11 cellular contexts compared by ENCODE assay signal in genomic region chr11:120239713-120240640, GRCh38. TPM values are rescaled to one million over a fixed set of nuclear protein-coding genes. Genes with fewer than 3 reads are reported as not detected.
A peak's percentile ranks its signal among the peaks of the same experiment; 100 is the strongest.
DNase-seq lines count a peak whose midpoint lies in the region; ATAC-seq, FAIRE-seq and TF ChIP-seq lines count a peak whose summit lies in the region.
"Had no signal": no experiment of that assay in that cellular context is flagged by ENCODE, and none has a peak within 500 bp of the region (broad histone marks: within the 10 kb centered on the region; RNA-seq: fewer than 3 reads in every experiment).

TSS of gene POU2F3 (plus strand) at chr11:120240140. CDS start at chr11:120240344, 204 bp downstream.

- TF ChIP-seq CTCF in left ventricle myocardium inferior (IDR thresholded peaks at IDR 0.05; ENCODE audit: borderline replicate concordance): no peak
- TF ChIP-seq CTCF in heart left ventricle (IDR thresholded peaks at IDR 0.05): peak in 2 of 12 donors; percentile 8 to 20
- 0 out of 2 replicates have a peak, but pooled peaks have one; percentile 19 for TF ChIP-seq CTCF in WTC11 (IDR thresholded peaks at IDR 0.05)
- TF ChIP-seq CTCF in keratinocyte (optimal IDR thresholded peaks at IDR 0.05 in 1 of 3, IDR thresholded peaks at IDR 0.05 in 1 of 3, conservative IDR thresholded peaks at IDR 0.05 in 1 of 3; ENCODE audit: extremely low read depth in 1 of 3, insufficient read depth in 2 of 3, low read length in 3 of 3): peak; percentile 15 to 63 (median 45)
- TF ChIP-seq CTCF in vagina (IDR thresholded peaks at IDR 0.05): no peak

- POLR2A ChIA-PET in WTC11 (lab: Charles Lee): no interaction called here

- intact Hi-C loops in left ventricle myocardium inferior (cut with micrococcal nuclease): no loop called here
- intact Hi-C loops in heart left ventricle (cut with DNase I): loop anchor here in 1 of 10 donors (10.0 kb wide), 1 partner anchor 445 kb away; no protein-coding TSS in a partner anchor
- intact Hi-C loops in vagina (cut with DNase I): loop anchor here (5.0 kb wide), 1 partner anchor 62 kb away; no protein-coding TSS in a partner anchor

- no peaks in the 10 kb centered on the region for H4K20me1 ChIP-seq in keratinocyte (ENCODE audit: control insufficient read depth, extremely low read depth, insufficient read depth, low read length)

- H3K9me1 ChIP-seq in keratinocyte (ENCODE audit: control insufficient read depth, extremely low read depth, insufficient read depth, low read length): peaks cover 5% of the 10 kb centered on the region

- peak within 1 kb of the TSS; percentile 56 for H3K4me2 ChIP-seq in keratinocyte (ENCODE audit: control insufficient read depth, extremely low read depth, insufficient read depth, low read depth, low read length)

- H3K9me3 ChIP-seq in left ventricle myocardium inferior (replicated peaks) (no peaks in the 10 kb centered on the region), heart left ventricle (no peaks in the 10 kb centered on the region), keratinocyte (ENCODE audit: control insufficient read depth, low read depth, low read length) (no peaks in the 10 kb centered on the region), vagina (no peaks in the 10 kb centered on the region)

- H3K36me3 Mint-ChIP-seq in WTC11: no peaks in the 10 kb centered on the region

- no peak within 1 kb of the TSS for H3K27ac ChIP-seq in left ventricle myocardium inferior (replicated peaks)
- H3K27ac ChIP-seq in heart left ventricle: no peak within 1 kb of the TSS
- no peak within 1 kb of the TSS for H3K27ac ChIP-seq in keratinocyte (ENCODE audit: control insufficient read depth, insufficient read depth, low read length)
- no peak within 1 kb of the TSS for H3K27ac ChIP-seq in vagina

- peak within 1 kb of the TSS; percentile 62 for H3K4me3 Mint-ChIP-seq in WTC11
- H3K4me3 Mint-ChIP-seq: T-helper 17 cell had no signal

- H3K9ac ChIP-seq in keratinocyte (ENCODE audit: control insufficient read depth, extremely low read depth, insufficient read depth, low read length): no peak within 1 kb of the TSS

- H3K9me3 Mint-ChIP-seq in WTC11: no peaks in the 10 kb centered on the region

- peaks cover 65% of the 10 kb centered on the region for H3K27me3 Mint-ChIP-seq in WTC11 (ENCODE audit: low read depth)

- H3K27me3 ChIP-seq in left ventricle myocardium inferior (ENCODE audit: low read depth) (peaks cover 72% of the 10 kb centered on the region), heart left ventricle (peaks cover 19 to 62% (median 46%) of the 10 kb centered on the region in 9 donors), keratinocyte (ENCODE audit: control insufficient read depth, extremely low read depth, insufficient read depth, low read length) (peaks cover 55% of the 10 kb centered on the region), vagina (no peaks in the 10 kb centered on the region)

- DNase-seq in left ventricle myocardium inferior (no peak), heart left ventricle (no peak), WTC11 (ENCODE audit: low spot score) (peak; percentile 56), keratinocyte (ENCODE audit: low read depth, low spot score) (no peak), vagina (ENCODE audit: extremely low spot score in 2 of 2) (no peak), NCI-H1930 (lab: John Stamatoyannopoulos, UW) (no peak)
- DNase-seq in stimulated activated CD4-positive, alpha-beta T cell treated with anti-CD3 and anti-CD28 coated beads, Interleukin-2, amount 100 ng/mL, for 24 hours: no peak
- DNase-seq: NCI-H1092, T-helper 17 cell had no signal

- 6 to 18% (median 11%) methylated on average over 19 to 66 of the region's 66 CpGs for WGBS in heart left ventricle, 4 donors

- dilution Hi-C loops in keratinocyte (cut with MboI; ENCODE audit: extremely low pct_ligation_motif_present, low sequenced_read_pairs): no loop called here

- no peaks in the 10 kb centered on the region for H3K36me3 ChIP-seq in left ventricle myocardium inferior
- H3K36me3 ChIP-seq in heart left ventricle: no peaks in the 10 kb centered on the region
- H3K36me3 ChIP-seq in keratinocyte (ENCODE audit: control insufficient read depth in 2 of 2, extremely low read depth in 1 of 2, insufficient read depth in 2 of 2, low read length in 2 of 2): no peaks in the 10 kb centered on the region
- H3K36me3 ChIP-seq in vagina: no peaks in the 10 kb centered on the region

- TF ChIP-seq POLR2A in heart left ventricle (IDR thresholded peaks at IDR 0.05) (no peak), vagina (IDR thresholded peaks at IDR 0.05) (no peak)

- H3K4me3 ChIP-seq in left ventricle myocardium inferior: peak within 1 kb of the TSS; percentile 36
- H3K4me3 ChIP-seq in heart left ventricle: no peak within 1 kb of the TSS
- peak within 1 kb of the TSS in 1 of 3 experiments; percentile 28 for H3K4me3 ChIP-seq in keratinocyte (ENCODE audit: control insufficient read depth in 2 of 3, extremely low read depth in 1 of 3, insufficient read depth in 2 of 3, low read depth in 1 of 3, low read length in 3 of 3)
- peak within 1 kb of the TSS; percentile 5 to 13 for H3K4me3 ChIP-seq in vagina

- CTCF ChIA-PET in WTC11 (lab: Charles Lee): interaction anchor here (0.6 to 24.2 kb wide), 21 partner anchors 9 to 733 kb away, joined by 3 to 623 read pairs (median 3); no protein-coding TSS in a partner anchor

- no peak within 1 kb of the TSS for H2AFZ ChIP-seq in keratinocyte (ENCODE audit: control insufficient read depth, low read length)

- H3K27ac Mint-ChIP-seq in WTC11: no peak within 1 kb of the TSS
- H3K27ac Mint-ChIP-seq: T-helper 17 cell had no signal

- H3K4me1 ChIP-seq in left ventricle myocardium inferior (peaks cover 9% of the 10 kb centered on the region), heart left ventricle (peaks cover 0 to 12% (median 0%) of the 10 kb centered on the region in 12 donors), keratinocyte (ENCODE audit: control insufficient read depth, extremely low read depth, insufficient read depth, low read length) (peaks cover 24% of the 10 kb centered on the region), vagina (peaks cover 21% of the 10 kb centered on the region)

- FAIRE-seq in keratinocyte (lab: Jason Lieb, UNC): no peak

- peaks cover 36% of the 10 kb centered on the region for H3K4me1 Mint-ChIP-seq in WTC11

- no peak for ATAC-seq in heart left ventricle
- ATAC-seq in WTC11: peak; percentile 22
- no peak for ATAC-seq in HG02642 (IDR thresholded peaks at IDR 0.05; ENCODE audit: poor library complexity, unreplicated experiment)
- ATAC-seq: T-helper 17 cell had no signal

- no peaks in the 10 kb centered on the region for H3K79me2 ChIP-seq in keratinocyte (ENCODE audit: control insufficient read depth, insufficient read depth, low read length)

TF ChIP-seq in WTC11, 78 proteins besides CTCF, POLR2A, EP300 and RAD21 (continues in another document):
- peak; percentile 44; the same call in 1 of the 2 replicates for TF ChIP-seq PRDM15 (CRISPR knock-in tag; IDR thresholded peaks at IDR 0.05)
- TF ChIP-seq FOXP4 (CRISPR knock-in tag; IDR thresholded peaks at IDR 0.05): no peak

RNA-seq across cellular contexts. Expression of gene POU2F3, which starts in this region (rescaled TPM):
- total RNA-seq in left ventricle myocardium inferior (not detected), heart left ventricle (under 1 TPM in 1 of 9 donors, not detected in 8; 0.15 TPM), WTC11 (2021) (0.37 to 0.78 TPM (median 0.61 TPM) in 3 replicates), vagina (2.7 TPM)
- polyA plus RNA-seq in heart left ventricle (not detected), keratinocyte (0.61 to 0.96 TPM (median 0.90 TPM) in 3 replicates)
- 3.2 TPM for polyA plus RNA-seq in keratinocyte (2011; ENCODE audit: low read depth)
- polyA plus RNA-seq in keratinocyte (2011; cell fraction: cytosol; rRNA removed): 0.55 and 0.85 TPM in 2 replicates
- polyA plus RNA-seq in keratinocyte (2011; cell fraction: nucleus; rRNA removed): 0.45 and 1.5 TPM in 2 replicates
- 0.89 and 9.7 TPM in 2 replicates for polyA plus RNA-seq in keratinocyte (2012; ENCODE audit: low replicate concordance)
- 1.2 to 1.6 TPM (median 1.2 TPM) in 3 replicates for polyA minus RNA-seq in keratinocyte
- not detected for polyA minus RNA-seq in keratinocyte (2011; cell fraction: cytosol; rRNA and poly(A)+ RNA removed)
- polyA minus RNA-seq in keratinocyte (2011; cell fraction: nucleus; rRNA and poly(A)+ RNA removed): 0.62 and 0.63 TPM in 2 replicates
- total RNA-seq: myocyte, T-helper 17 cell had no signal

Comparison
In these comparisons a context has a peak if more than half of its experiments do, and no peak if none do; other contexts are left out.
1. H3K4me3 ChIP-seq: peak in left ventricle myocardium inferior (single experiment) and vagina (2 of 2); none in heart left ventricle (0 of 12).
2. Peak in DNase-seq and ATAC-seq in WTC11; RNA of the gene not detected or under 1 TPM.
3. CTCF ChIP-seq: peak in WTC11 (single experiment) and keratinocyte (3 of 3); none in left ventricle myocardium inferior (single experiment) and vagina (0 of 3).